In the genomic region with DNA sequence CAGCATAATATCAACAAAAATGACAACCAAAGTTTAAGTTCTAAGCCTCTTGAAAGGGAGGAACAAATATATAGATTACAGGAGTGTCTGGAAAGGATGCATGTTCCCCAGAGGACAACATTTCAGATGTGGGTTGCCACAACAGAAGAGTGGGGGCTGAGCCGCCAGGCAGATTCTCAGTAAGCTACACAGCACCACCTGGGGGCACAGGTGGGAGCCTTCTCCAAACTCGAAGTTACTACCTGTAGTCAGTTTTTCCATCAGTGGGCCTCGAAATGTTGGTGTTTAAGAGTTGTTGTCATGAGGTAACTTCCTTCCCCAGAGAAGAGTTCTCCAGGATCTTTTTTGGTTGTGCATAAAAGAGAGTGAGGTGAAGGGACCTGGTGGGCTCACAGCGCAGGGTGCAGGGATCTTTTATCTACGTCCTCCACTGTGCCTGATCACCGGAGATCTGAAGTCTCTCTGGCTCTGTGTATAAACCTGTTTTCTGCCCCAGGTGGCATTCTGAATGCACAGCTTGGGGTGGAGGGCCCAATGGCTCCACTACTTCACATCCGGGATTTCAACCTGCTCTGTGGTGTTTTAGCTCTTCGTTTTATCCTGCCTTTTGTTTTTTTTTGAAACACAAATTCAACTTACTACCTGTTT, we compare ENCODE assay signal across 8 cellular contexts. TPM values are rescaled to one million over a fixed set of nuclear protein-coding genes. Genes with fewer than 3 reads are reported as not detected.
A peak's percentile ranks its signal among the peaks of the same experiment; 100 is the strongest.
DNase-seq lines count a peak whose midpoint lies in the region; ATAC-seq and TF ChIP-seq lines count a peak whose summit lies in the region.

No MANE protein-coding gene starts in this region.

- H3K27me3 ChIP-seq in breast epithelium: no peaks in the 10 kb centered on the region

- no peaks in the 10 kb centered on the region for H3K36me3 ChIP-seq in breast epithelium

- TF ChIP-seq CTCF in MCF 10A (IDR thresholded peaks at IDR 0.05; ENCODE audit: unreplicated experiment) (no peak), breast epithelium (IDR thresholded peaks at IDR 0.05) (no peak)

- H3K9me3 Mint-ChIP-seq in MCF 10A (ENCODE audit: unreplicated experiment): no peaks in the 10 kb centered on the region
- no peaks in the 10 kb centered on the region for H3K9me3 Mint-ChIP-seq in activated naive CD4-positive, alpha-beta T cell treated with anti-CD3 and anti-CD28 coated beads, Interleukin-2, amount 10 ng/mL, durations not matched to agents 7 days and 5 days

- H3K27ac ChIP-seq in breast epithelium: no peak overlapping the region

- POLR2A ChIA-PET in MCF 10A (lab: Yijun Ruan, JAX): no interaction called here

- DNase-seq in MCF 10A (ENCODE audit: unreplicated experiment) (peak; percentile 5), breast epithelium (ENCODE audit: low spot score in 2 of 2) (no peak), KBM-7 (no peak), NCI-H1694 treated with DMSO at 0.1 percent for 48 hours (lab: John Stamatoyannopoulos, UW) (no peak), hypothalamus (lab: John Stamatoyannopoulos, UW) (no peak)
- peak; percentile 65 for DNase-seq in activated naive CD4-positive, alpha-beta T cell treated with anti-CD3 and anti-CD28 coated beads, Interleukin-2, amount 10 ng/mL, durations not matched to agents 7 days and 5 days
- DNase-seq in stimulated activated CD4-positive, alpha-beta T cell treated with anti-CD3 and anti-CD28 coated beads, Interleukin-4, amount 100 ng/mL, for 1 hour: peak; percentile 30

- intact Hi-C loops in MCF 10A (cut with micrococcal nuclease): no loop called here
- intact Hi-C loops in breast epithelium (cut with DNase I; ENCODE audit: low total_unique reads): no loop called here

- in situ Hi-C loops in KBM-7 (cut with MboI; ENCODE audit: low pct_unique_long_range_greater_than_20kb, low sequenced_read_pairs): no loop called here

- BruUV-seq in MCF 10A (replicated peaks; lab: Mats Ljungman, UMichigan): no TSS peak

- TF ChIP-seq POLR2A in breast epithelium (IDR thresholded peaks at IDR 0.05): no peak

- H3K36me3 Mint-ChIP-seq in MCF 10A (ENCODE audit: insufficient read depth, unreplicated experiment): peaks cover 10% of the 10 kb centered on the region
- H3K36me3 Mint-ChIP-seq in activated naive CD4-positive, alpha-beta T cell treated with anti-CD3 and anti-CD28 coated beads, Interleukin-2, amount 10 ng/mL, durations not matched to agents 7 days and 5 days: no peaks in the 10 kb centered on the region

- ATAC-seq in HG03460 (IDR thresholded peaks at IDR 0.05; ENCODE audit: unreplicated experiment): peak; percentile 47

- H3K27me3 Mint-ChIP-seq in MCF 10A (ENCODE audit: insufficient read depth, unreplicated experiment): no peaks in the 10 kb centered on the region
- H3K27me3 Mint-ChIP-seq in activated naive CD4-positive, alpha-beta T cell treated with anti-CD3 and anti-CD28 coated beads, Interleukin-2, amount 10 ng/mL, durations not matched to agents 7 days and 5 days: no peaks in the 10 kb centered on the region

- no peak overlapping the region for H3K4me3 Mint-ChIP-seq in MCF 10A (ENCODE audit: unreplicated experiment)
- H3K4me3 Mint-ChIP-seq in activated naive CD4-positive, alpha-beta T cell treated with anti-CD3 and anti-CD28 coated beads, Interleukin-2, amount 10 ng/mL, durations not matched to agents 7 days and 5 days: no peak overlapping the region

- H3K4me1 ChIP-seq in breast epithelium: no peaks in the 10 kb centered on the region

- CTCF ChIA-PET in MCF 10A (lab: Yijun Ruan, JAX): no interaction called here
- CTCF ChIA-PET in activated naive CD4-positive, alpha-beta T cell treated with anti-CD3 and anti-CD28 coated beads, Interleukin-2, amount 10 ng/mL, durations not matched to agents 7 days and 5 days (lab: Charles Lee): interaction anchor here (1.0 kb wide), 1 partner anchor 15 kb away, joined by 3 read pairs; no protein-coding TSS in a partner anchor

- no peak overlapping the region for H3K4me3 ChIP-seq in breast epithelium

- no peak overlapping the region for H3K27ac Mint-ChIP-seq in MCF 10A (ENCODE audit: low read depth, unreplicated experiment)
- peak overlapping the region; percentile 74 for H3K27ac Mint-ChIP-seq in activated naive CD4-positive, alpha-beta T cell treated with anti-CD3 and anti-CD28 coated beads, Interleukin-2, amount 10 ng/mL, durations not matched to agents 7 days and 5 days

- H3K9me3 ChIP-seq in breast epithelium: no peaks in the 10 kb centered on the region

- peaks cover 4% of the 10 kb centered on the region for H3K4me1 Mint-ChIP-seq in MCF 10A (ENCODE audit: insufficient read depth, unreplicated experiment)
- peaks cover 44% of the 10 kb centered on the region for H3K4me1 Mint-ChIP-seq in activated naive CD4-positive, alpha-beta T cell treated with anti-CD3 and anti-CD28 coated beads, Interleukin-2, amount 10 ng/mL, durations not matched to agents 7 days and 5 days

RNA-seq across cellular contexts. Expression of a gene that starts 58.4 kb away (rescaled TPM):
- total RNA-seq in MCF 10A (2022): 2.4 and 2.8 TPM in 2 replicates
- 10 to 100 TPM in 2 of 3 donors, 1 to 10 TPM in 1; 9.8 to 17.0 (median 10.8) TPM for total RNA-seq in breast epithelium

RNA-seq across cellular contexts. Expression of a gene that starts 58.9 kb away (rescaled TPM):
- total RNA-seq in MCF 10A (2022) (14.2 and 16.1 TPM in 2 replicates), breast epithelium (10 to 100 TPM in 2 of 3 donors, 1 to 10 TPM in 1; 6.2 to 20.3 (median 17.9) TPM)

Comparison
In these comparisons a context has a peak if more than half of its experiments do, and no peak if none do; other contexts are left out.
1. DNase-seq: peak in MCF 10A (single experiment), activated naive CD4-positive, alpha-beta T cell treated with anti-CD3 and anti-CD28 coated beads, Interleukin-2, amount 10 ng/mL, durations not matched to agents 7 days and 5 days (single experiment) and stimulated activated CD4-positive, alpha-beta T cell treated with anti-CD3 and anti-CD28 coated beads, Interleukin-4, amount 100 ng/mL, for 1 hour (single experiment); none in breast epithelium (0 of 2), KBM-7 (single experiment), NCI-H1694 treated with DMSO at 0.1 percent for 48 hours (single experiment) and hypothalamus (0 of 51).